Comparison of ENCODE assay signal across 9 cellular contexts in the genomic region with DNA sequence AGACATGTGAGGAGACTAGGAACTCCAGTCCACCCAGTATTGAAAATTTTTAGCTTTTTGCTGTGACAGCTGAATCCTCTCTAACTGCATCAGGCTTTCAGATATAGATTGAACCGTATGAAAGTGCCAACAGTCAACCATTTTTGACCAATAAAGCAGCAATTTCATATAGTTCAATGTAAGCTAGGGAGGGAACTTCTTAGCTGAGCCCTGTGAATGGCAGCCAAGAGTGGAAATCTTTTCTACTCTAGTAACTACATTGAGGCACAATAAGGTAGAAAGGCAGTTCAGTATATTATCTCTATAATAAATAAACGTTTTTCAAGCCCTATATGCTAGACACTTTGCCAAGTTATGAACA.
DNase-seq lines count a peak whose midpoint lies in the region; ATAC-seq and TF ChIP-seq lines count a peak whose summit lies in the region.
"Had no signal": no experiment of that assay in that cellular context is flagged by ENCODE, and none has a peak within 500 bp of the region (broad histone marks: within the 10 kb centered on the region; RNA-seq: fewer than 3 reads in every experiment).

No MANE protein-coding gene starts in this region.

- TF ChIP-seq CTCF in RWPE1 (conservative IDR thresholded peaks at IDR 0.05; ENCODE audit: low read depth): peak; percentile 58; the same call in 1 of the 2 replicates
- no peak for TF ChIP-seq CTCF in omental fat pad (IDR thresholded peaks at IDR 0.05)
- TF ChIP-seq CTCF in left lung (IDR thresholded peaks at IDR 0.05): peak in 1 of 2 donors; percentile 49

- no peak overlapping the region for H3K27ac ChIP-seq in RWPE1
- H3K27ac ChIP-seq in left lung: no peak overlapping the region

- no peak overlapping the region for H3K4me3 ChIP-seq in left lung
- H3K4me3 ChIP-seq: lung had no signal

- peaks cover 9 to 12% of the 10 kb centered on the region in 2 donors for H3K4me1 ChIP-seq in left lung

- H3K36me3 ChIP-seq in left lung: no peaks in the 10 kb centered on the region

- intact Hi-C loops in left lung (cut with DNase I): no loop called here

- DNase-seq in RWPE1 (ENCODE audit: low spot score): no peak
- no peak for DNase-seq in omental fat pad (ENCODE audit: low spot score)
- DNase-seq in left lung: no peak
- no peak for DNase-seq in NCI-H226
- no peak for DNase-seq in activated effector memory CD4-positive, alpha-beta T cell treated with anti-CD3 and anti-CD28 coated beads, Interleukin-2, amount 50 U/mL, for 16 hours
- no peak for DNase-seq in cerebellar cortex (ENCODE audit: low spot score)

- CTCF ChIA-PET in RWPE1 (lab: Yijun Ruan, JAX): interaction anchor here (0.6 to 1.6 kb wide), 11 partner anchors 10 to 954 kb away, joined by 3 to 13 read pairs (median 4); no protein-coding TSS in a partner anchor

- no peaks in the 10 kb centered on the region for H3K27me3 ChIP-seq in left lung

- H3K9me3 ChIP-seq in left lung: no peaks in the 10 kb centered on the region

- peak; percentile 54 for ATAC-seq in GM19395 (IDR thresholded peaks at IDR 0.05; ENCODE audit: unreplicated experiment)
- ATAC-seq in HG02852 (IDR thresholded peaks at IDR 0.05; ENCODE audit: unreplicated experiment): peak; percentile 36
- ATAC-seq in omental fat pad (ENCODE audit: low FRiP score): peak; percentile 4
- ATAC-seq in left lung: no peak

- POLR2A ChIA-PET in RWPE1 (lab: Yijun Ruan, JAX; ENCODE audit: low non-redundant PET): no interaction called here
